In the genomic region with DNA sequence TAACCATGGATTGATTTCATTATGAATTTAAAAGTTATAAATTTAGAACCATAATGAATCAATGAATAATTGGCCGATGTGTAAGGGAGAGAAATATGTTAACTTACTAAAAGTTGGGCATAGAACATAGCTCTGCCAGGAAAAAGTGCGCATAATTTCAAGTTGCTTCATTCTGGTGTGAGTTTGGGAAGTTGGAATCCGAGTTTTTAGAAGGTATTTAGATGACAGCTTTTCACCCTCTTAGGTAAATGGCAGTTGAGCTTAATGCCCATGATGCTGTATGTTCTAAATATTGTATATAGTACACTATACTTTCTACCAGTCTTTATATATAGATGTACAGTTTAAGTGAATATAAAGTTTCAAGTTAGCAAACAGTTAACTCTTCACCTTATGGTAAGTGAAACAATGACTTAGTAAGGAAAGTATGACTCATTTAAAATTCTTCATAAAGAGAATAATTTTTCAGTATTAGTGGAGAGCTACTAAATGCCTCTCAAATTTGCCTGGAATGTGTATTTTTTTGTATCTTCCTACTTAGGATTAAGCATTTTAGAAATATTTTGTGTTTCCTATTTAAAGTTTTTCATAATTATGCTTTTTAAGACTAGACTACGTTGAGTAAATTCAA, we compare ENCODE assay signal across 8 cellular contexts. TPM values are rescaled to one million over a fixed set of nuclear protein-coding genes. Genes with fewer than 3 reads are reported as not detected.
DNase-seq lines count a peak whose midpoint lies in the region; ATAC-seq, FAIRE-seq and TF ChIP-seq lines count a peak whose summit lies in the region.

No MANE protein-coding gene starts in this region.

- no peak for DNase-seq in CD8-positive, alpha-beta memory T cell
- peak; percentile 21 for DNase-seq in LHCN-M2 (ENCODE audit: low read depth)
- DNase-seq in chondrocyte (ENCODE audit: low spot score) = no peak
- no peak for DNase-seq in naive thymus-derived CD4-positive, alpha-beta T cell
- no peak for DNase-seq in NCI-H1417 treated with DMSO at 0.1 percent for 48 hours (lab: John Stamatoyannopoulos, UW)
- DNase-seq in frontal cortex (ENCODE audit: low spot score in 2 of 2) = no peak
- no peak for DNase-seq in NCI-H1436 treated with DMSO at 0.1 percent for 48 hours (lab: John Stamatoyannopoulos, UW)

- H3K27me3 ChIP-seq in CD8-positive, alpha-beta memory T cell (ENCODE audit: insufficient read depth, low read length, poor library complexity, severe bottlenecking) = no peaks in the 10 kb centered on the region
- H3K27me3 ChIP-seq in naive thymus-derived CD4-positive, alpha-beta T cell (ENCODE audit: control insufficient read depth in 2 of 2, insufficient read depth in 2 of 2, low read length in 2 of 2) = no peaks in the 10 kb centered on the region

- peak overlapping the region; percentile 95 for H3K27ac ChIP-seq in CD8-positive, alpha-beta memory T cell (ENCODE audit: low read depth, low read length)
- H3K27ac ChIP-seq in naive thymus-derived CD4-positive, alpha-beta T cell (ENCODE audit: low read depth, low read length) = peak overlapping the region; percentile 95

- H3K36me3 Mint-ChIP-seq in CD8-positive, alpha-beta memory T cell = peaks cover 0 to 11% (median 5%) of the 10 kb centered on the region in 3 donors
- H3K36me3 Mint-ChIP-seq in chondrocyte (ENCODE audit: low read depth) = peaks cover 3% of the 10 kb centered on the region
- H3K36me3 Mint-ChIP-seq in naive thymus-derived CD4-positive, alpha-beta T cell = peaks cover 0 to 16% (median 0%) of the 10 kb centered on the region in 5 donors

- POLR2A ChIA-PET in CD8-positive, alpha-beta memory T cell (lab: Charles Lee) = interaction anchor here (1.0 to 1.2 kb wide), 3 partner anchors 17 to 458 kb away, joined by 3 read pairs; no protein-coding TSS in a partner anchor
- POLR2A ChIA-PET in naive thymus-derived CD4-positive, alpha-beta T cell (lab: Charles Lee) = interaction anchor here (0.7 to 7.6 kb wide), 15 partner anchors 18 to 456 kb away, joined by 3 to 114 read pairs (median 4); a partner anchor contains a TSS

- no peak for FAIRE-seq in frontal cortex (lab: Jason Lieb, UNC)

- H3K4me1 ChIP-seq in CD8-positive, alpha-beta memory T cell (ENCODE audit: insufficient read depth, low read length) = peaks cover 48% of the 10 kb centered on the region
- H3K4me1 ChIP-seq in naive thymus-derived CD4-positive, alpha-beta T cell (ENCODE audit: control insufficient read depth in 2 of 2, insufficient read depth in 2 of 2, low read length in 2 of 2) = peaks cover 22 to 27% of the 10 kb centered on the region in 2 donors

- CTCF ChIA-PET in CD8-positive, alpha-beta memory T cell (lab: Charles Lee) = interaction anchor here (0.7 to 4.8 kb wide), 8 partner anchors 9 to 80 kb away, joined by 3 to 36 read pairs (median 3); no protein-coding TSS in a partner anchor
- CTCF ChIA-PET in naive thymus-derived CD4-positive, alpha-beta T cell (lab: Charles Lee) = interaction anchor here (0.8 to 3.1 kb wide), 7 partner anchors 8 to 81 kb away, joined by 3 to 21 read pairs (median 4); no protein-coding TSS in a partner anchor

- peak overlapping the region; percentile 74 to 94 (median 90) for H3K27ac Mint-ChIP-seq in CD8-positive, alpha-beta memory T cell
- H3K27ac Mint-ChIP-seq in chondrocyte (ENCODE audit: unreplicated experiment) = peak overlapping the region; percentile 60
- peak overlapping the region; percentile 79 to 100 (median 94) for H3K27ac Mint-ChIP-seq in naive thymus-derived CD4-positive, alpha-beta T cell

- TF ChIP-seq CTCF in chondrocyte (IDR thresholded peaks at IDR 0.05) = no peak

- peak overlapping the region; percentile 89 to 98 (median 93) for H3K4me3 Mint-ChIP-seq in CD8-positive, alpha-beta memory T cell
- H3K4me3 Mint-ChIP-seq in chondrocyte (ENCODE audit: unreplicated experiment) = peak overlapping the region; percentile 72
- peak overlapping the region in 9 of 10 donors; percentile 87 to 97 (median 93) for H3K4me3 Mint-ChIP-seq in naive thymus-derived CD4-positive, alpha-beta T cell

- no peaks in the 10 kb centered on the region for H3K9me3 Mint-ChIP-seq in CD8-positive, alpha-beta memory T cell
- H3K9me3 Mint-ChIP-seq in chondrocyte (ENCODE audit: low read depth) = no peaks in the 10 kb centered on the region
- H3K9me3 Mint-ChIP-seq in naive thymus-derived CD4-positive, alpha-beta T cell = no peaks in the 10 kb centered on the region

- peaks cover 10 to 31% (median 21%) of the 10 kb centered on the region in 3 donors for H3K4me1 Mint-ChIP-seq in CD8-positive, alpha-beta memory T cell
- H3K4me1 Mint-ChIP-seq in chondrocyte (ENCODE audit: low read depth) = peaks cover 25% of the 10 kb centered on the region
- peaks cover 0 to 19% (median 12%) of the 10 kb centered on the region in 7 donors for H3K4me1 Mint-ChIP-seq in naive thymus-derived CD4-positive, alpha-beta T cell

- ATAC-seq in naive thymus-derived CD4-positive, alpha-beta T cell = no peak
- no peak for ATAC-seq in GM18519 (IDR thresholded peaks at IDR 0.05; ENCODE audit: low FRiP score, unreplicated experiment)

- no peaks in the 10 kb centered on the region for H3K36me3 ChIP-seq in CD8-positive, alpha-beta memory T cell (ENCODE audit: insufficient read depth, low read length)
- peaks cover 0 to 5% (median 4%) of the 10 kb centered on the region in 3 experiments for H3K36me3 ChIP-seq in naive thymus-derived CD4-positive, alpha-beta T cell (ENCODE audit: control insufficient read depth in 2 of 3, insufficient read depth in 3 of 3, low read length in 3 of 3)

- no peaks in the 10 kb centered on the region for H3K27me3 Mint-ChIP-seq in CD8-positive, alpha-beta memory T cell
- no peaks in the 10 kb centered on the region for H3K27me3 Mint-ChIP-seq in chondrocyte (ENCODE audit: low read depth)
- H3K27me3 Mint-ChIP-seq in naive thymus-derived CD4-positive, alpha-beta T cell = no peaks in the 10 kb centered on the region

- intact Hi-C loops in naive thymus-derived CD4-positive, alpha-beta T cell (cut with micrococcal nuclease) = loop anchor here (1.0 to 10.0 kb wide), 12 partner anchors 9 to 1033 kb away; a partner anchor contains a TSS

- no peaks in the 10 kb centered on the region for H3K9me3 ChIP-seq in CD8-positive, alpha-beta memory T cell (ENCODE audit: low read length)
- no peaks in the 10 kb centered on the region for H3K9me3 ChIP-seq in naive thymus-derived CD4-positive, alpha-beta T cell (ENCODE audit: control insufficient read depth in 2 of 3, low read length in 3 of 3)

- peak overlapping the region; percentile 57 for H3K4me3 ChIP-seq in CD8-positive, alpha-beta memory T cell (ENCODE audit: low read length)
- H3K4me3 ChIP-seq in naive thymus-derived CD4-positive, alpha-beta T cell (ENCODE audit: low read length) = peak overlapping the region; percentile 78

RNA-seq across cellular contexts. Expression of a gene that starts 1.6 kb away (rescaled TPM):
- 10 to 100 TPM; 40.4 to 40.7 TPM for total RNA-seq in CD8-positive, alpha-beta memory T cell
- 53.4 TPM for polyA plus RNA-seq in CD8-positive, alpha-beta memory T cell
- 555 and 675 TPM in 2 replicates for total RNA-seq in LHCN-M2 (2014; rRNA removed)
- 67.7 TPM for polyA plus RNA-seq in LHCN-M2 (2012)
- 25.2 to 27.7 TPM (median 25.2 TPM) in 3 replicates for total RNA-seq in chondrocyte
- total RNA-seq in naive thymus-derived CD4-positive, alpha-beta T cell = 10 to 100 TPM; 51.4 to 60.1 (median 55.6) TPM
- 10 to 100 TPM; 47.9 to 54.5 TPM for polyA plus RNA-seq in naive thymus-derived CD4-positive, alpha-beta T cell
- 33.4 TPM for total RNA-seq in frontal cortex
